Comparison of ENCODE assay signal across 1 cellular context in the genomic region with DNA sequence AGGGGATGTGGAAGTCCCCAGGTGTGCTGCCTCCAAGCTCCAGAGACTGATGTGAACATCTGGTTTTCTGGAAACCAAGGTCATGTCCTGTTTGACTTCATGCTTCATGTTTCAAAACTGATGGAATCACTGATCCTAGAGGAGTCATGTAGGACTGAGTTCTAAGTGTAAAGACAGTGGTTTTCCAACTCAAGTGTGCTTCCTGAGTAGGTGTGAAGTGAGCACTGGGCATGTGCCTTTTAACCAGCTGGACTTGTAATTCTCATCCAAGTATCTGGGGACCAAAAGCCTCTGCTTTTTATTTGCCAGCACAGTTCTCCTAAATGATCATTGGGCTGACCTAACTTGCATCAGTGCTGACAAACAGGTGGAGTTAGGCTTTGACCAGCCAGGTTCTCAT.
TF ChIP-seq lines count a peak whose summit lies in the region.

No MANE protein-coding gene starts in this region.

TF ChIP-seq in endothelial cell of umbilical vein, 7 proteins besides CTCF, POLR2A, EP300 and RAD21 (continued from another document):
- TF ChIP-seq, protein P1, sequence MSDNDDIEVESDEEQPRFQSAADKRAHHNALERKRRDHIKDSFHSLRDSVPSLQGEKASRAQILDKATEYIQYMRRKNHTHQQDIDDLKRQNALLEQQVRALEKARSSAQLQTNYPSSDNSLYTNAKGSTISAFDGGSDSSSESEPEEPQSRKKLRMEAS (IDR thresholded peaks at IDR 0.05; ENCODE audit: insufficient read depth, insufficient read length) = no peak
- no peak for TF ChIP-seq EZH2 (IDR thresholded peaks at IDR 0.05; ENCODE audit: borderline replicate concordance, low read depth, low read length, severe bottlenecking)
